Comparison of ENCODE assay signal across 16 cellular contexts in genomic region chr6:26057899-26058298, GRCh38. TPM values are rescaled to one million over a fixed set of nuclear protein-coding genes. Genes with fewer than 3 reads are reported as not detected.
A peak's percentile ranks its signal among the peaks of the same experiment; 100 is the strongest.
DNase-seq lines count a peak whose midpoint lies in the region; ATAC-seq, FAIRE-seq and TF ChIP-seq lines count a peak whose summit lies in the region.
"Had no signal": no experiment of that assay in that cellular context is flagged by ENCODE, and none has a peak within 500 bp of the region (broad histone marks: within the 10 kb centered on the region; RNA-seq: fewer than 3 reads in every experiment).

No MANE protein-coding gene starts in this region.

- POLR2A ChIA-PET in activated CD4-positive, alpha-beta memory T cell treated with anti-CD3 and anti-CD28 coated beads, Interleukin-2, amount 10 ng/mL, durations not matched to agents 7 days and 5 days (lab: Charles Lee), result interaction anchor here (0.8 to 16.9 kb wide), 19 partner anchors 9 to 1750 kb away, joined by 3 to 2531 read pairs (median 53); partner anchors contain the start of gene HFE
- POLR2A ChIA-PET in activated CD4-positive, alpha-beta memory T cell treated with anti-CD3 and anti-CD28 coated beads for 36 hours (lab: Charles Lee), result interaction anchor here (1.1 to 5.3 kb wide), 3 partner anchors 46 to 99 kb away, joined by 10 to 121 read pairs (median 78); a partner anchor contains a TSS
- POLR2A ChIA-PET in CD8-positive, alpha-beta T cell (lab: Charles Lee), result interaction anchor here (0.8 to 7.5 kb wide), 11 partner anchors 13 to 158 kb away, joined by 3 to 162 read pairs (median 59); a partner anchor contains a TSS

- H3K27me3 Mint-ChIP-seq in activated CD4-positive, alpha-beta memory T cell treated with anti-CD3 and anti-CD28 coated beads, Interleukin-2, amount 10 ng/mL, durations not matched to agents 7 days and 5 days, result peaks cover 3% of the 10 kb centered on the region
- H3K27me3 Mint-ChIP-seq in activated CD4-positive, alpha-beta memory T cell treated with anti-CD3 and anti-CD28 coated beads for 36 hours, result peaks cover 14% of the 10 kb centered on the region
- H3K27me3 Mint-ChIP-seq in T-helper 17 cell (no peaks in the 10 kb centered on the region), neural progenitor cell (ENCODE audit: insufficient read depth, low read depth) (peaks cover 5% of the 10 kb centered on the region)
- no peaks in the 10 kb centered on the region for H3K27me3 Mint-ChIP-seq in CD8-positive, alpha-beta T cell (ENCODE audit: low read depth)
- H3K27me3 Mint-ChIP-seq: memory B cell had no signal

- no peak for TF ChIP-seq CTCF in neural progenitor cell (IDR thresholded peaks at IDR 0.05)
- no peak for TF ChIP-seq CTCF in CD8-positive, alpha-beta T cell (IDR thresholded peaks at IDR 0.05)

- H3F3A ChIP-seq in neural progenitor cell (ENCODE audit: low read depth), result peaks cover 44% of the 10 kb centered on the region

- H3K27me3 ChIP-seq in neural progenitor cell, result no peaks in the 10 kb centered on the region
- H3K27me3 ChIP-seq in small intestine (ENCODE audit: control insufficient read depth in 2 of 2, insufficient read depth in 2 of 2, low read length in 2 of 2), result no peaks in the 10 kb centered on the region
- H3K27me3 ChIP-seq in CD8-positive, alpha-beta T cell (ENCODE audit: insufficient read depth, low read length), result no peaks in the 10 kb centered on the region
- H3K27me3 ChIP-seq: sigmoid colon, tibial nerve had no signal

- H3K27ac Mint-ChIP-seq in activated CD4-positive, alpha-beta memory T cell treated with anti-CD3 and anti-CD28 coated beads, Interleukin-2, amount 10 ng/mL, durations not matched to agents 7 days and 5 days, result peak overlapping the region; percentile 54
- H3K27ac Mint-ChIP-seq in activated CD4-positive, alpha-beta memory T cell treated with anti-CD3 and anti-CD28 coated beads for 36 hours, result no peak overlapping the region
- peak overlapping the region; percentile 97 for H3K27ac Mint-ChIP-seq in T-helper 17 cell
- H3K27ac Mint-ChIP-seq in neural progenitor cell, result no peak overlapping the region
- no peak overlapping the region for H3K27ac Mint-ChIP-seq in CD8-positive, alpha-beta T cell
- H3K27ac Mint-ChIP-seq: memory B cell had no signal

- no peaks in the 10 kb centered on the region for H3K9me3 Mint-ChIP-seq in activated CD4-positive, alpha-beta memory T cell treated with anti-CD3 and anti-CD28 coated beads, Interleukin-2, amount 10 ng/mL, durations not matched to agents 7 days and 5 days
- H3K9me3 Mint-ChIP-seq in activated CD4-positive, alpha-beta memory T cell treated with anti-CD3 and anti-CD28 coated beads for 36 hours, result peaks cover 3% of the 10 kb centered on the region
- H3K9me3 Mint-ChIP-seq in neural progenitor cell, result peaks cover 3% of the 10 kb centered on the region
- no peaks in the 10 kb centered on the region for H3K9me3 Mint-ChIP-seq in CD8-positive, alpha-beta T cell
- H3K9me3 Mint-ChIP-seq: immature natural killer cell, memory B cell had no signal

- no peak for DNase-seq in activated CD4-positive, alpha-beta memory T cell treated with anti-CD3 and anti-CD28 coated beads, Interleukin-2, amount 10 ng/mL, durations not matched to agents 7 days and 5 days
- no peak for DNase-seq in activated CD4-positive, alpha-beta memory T cell treated with anti-CD3 and anti-CD28 coated beads for 36 hours
- peak; percentile 25 for DNase-seq in NCI-H2171 (lab: John Stamatoyannopoulos, UW)
- no peak for DNase-seq in T-helper 17 cell
- DNase-seq in neural progenitor cell (ENCODE audit: low spot score), result no peak
- DNase-seq in 8988T, result no peak
- DNase-seq in small intestine, result no peak
- DNase-seq in CD8-positive, alpha-beta T cell, result no peak
- DNase-seq: activated CD4-positive, CD25-positive, alpha-beta regulatory T cell treated with anti-CD3 and anti-CD28 coated beads, Interleukin-2, amount 50 U/mL, for 72 hours; foreskin melanocyte; immature natural killer cell; sigmoid colon; stimulated activated CD4-positive, alpha-beta T cell treated with anti-CD3 and anti-CD28 coated beads, Interleukin-4, amount 100 ng/mL, for 1 hour had no signal

- H3K27ac ChIP-seq in neural progenitor cell, result peak overlapping the region; percentile 55
- no peak overlapping the region for H3K27ac ChIP-seq in small intestine (ENCODE audit: low read depth in 1 of 2, low read length in 1 of 2)
- no peak overlapping the region for H3K27ac ChIP-seq in CD8-positive, alpha-beta T cell (ENCODE audit: low read depth, low read length)

- H3K4me1 Mint-ChIP-seq in activated CD4-positive, alpha-beta memory T cell treated with anti-CD3 and anti-CD28 coated beads, Interleukin-2, amount 10 ng/mL, durations not matched to agents 7 days and 5 days, result peaks cover 39% of the 10 kb centered on the region
- H3K4me1 Mint-ChIP-seq in activated CD4-positive, alpha-beta memory T cell treated with anti-CD3 and anti-CD28 coated beads for 36 hours (ENCODE audit: low read depth), result peaks cover 22% of the 10 kb centered on the region
- H3K4me1 Mint-ChIP-seq in T-helper 17 cell (peaks cover 26% of the 10 kb centered on the region), neural progenitor cell (peaks cover 25% of the 10 kb centered on the region)
- H3K4me1 Mint-ChIP-seq in CD8-positive, alpha-beta T cell (ENCODE audit: low read depth), result peaks cover 23% of the 10 kb centered on the region

- H3K4me1 ChIP-seq in neural progenitor cell (peaks cover 14% of the 10 kb centered on the region), small intestine (ENCODE audit: control insufficient read depth in 2 of 2, insufficient read depth in 1 of 2, low read depth in 1 of 2, low read length in 1 of 2) (no peaks in the 10 kb centered on the region)
- H3K4me1 ChIP-seq in CD8-positive, alpha-beta T cell (ENCODE audit: insufficient read depth, low read length), result peaks cover 17% of the 10 kb centered on the region

- 93 to 99% (median 94%) methylated on average over 3 of the region's 3 CpGs for WGBS in small intestine, 3 donors

- no peaks in the 10 kb centered on the region for H3K36me3 ChIP-seq in neural progenitor cell
- H3K36me3 ChIP-seq in small intestine (ENCODE audit: control insufficient read depth in 2 of 2, insufficient read depth in 2 of 2, low read length in 2 of 2), result no peaks in the 10 kb centered on the region
- H3K36me3 ChIP-seq in CD8-positive, alpha-beta T cell (ENCODE audit: insufficient read depth, low read length), result no peaks in the 10 kb centered on the region
- H3K36me3 ChIP-seq: sigmoid colon, tibial nerve had no signal

- no peak for ATAC-seq in T-helper 17 cell
- ATAC-seq in CD8-positive, alpha-beta T cell, result no peak

- H4K20me1 ChIP-seq in neural progenitor cell (ENCODE audit: low read depth), result no peaks in the 10 kb centered on the region

- H3K9ac ChIP-seq in neural progenitor cell, result no peak overlapping the region

- no peak for FAIRE-seq in small intestine (lab: Jason Lieb, UNC)
- FAIRE-seq: endothelial cell of umbilical vein had no signal

- no peaks in the 10 kb centered on the region for H3K9me3 ChIP-seq in T-helper 17 cell (ENCODE audit: control insufficient read depth, low read length, poor library complexity, severe bottlenecking)
- H3K9me3 ChIP-seq in neural progenitor cell (ENCODE audit: low read depth), result no peaks in the 10 kb centered on the region
- H3K9me3 ChIP-seq in small intestine (ENCODE audit: control insufficient read depth, low read depth), result no peaks in the 10 kb centered on the region
- no peaks in the 10 kb centered on the region for H3K9me3 ChIP-seq in CD8-positive, alpha-beta T cell (ENCODE audit: low read length)
- H3K9me3 ChIP-seq: sigmoid colon, tibial nerve had no signal

- H2AFZ ChIP-seq in neural progenitor cell (replicated peaks), result no peak overlapping the region

- intact Hi-C loops in activated CD4-positive, alpha-beta memory T cell treated with anti-CD3 and anti-CD28 coated beads for 36 hours (cut with micrococcal nuclease), result loop anchor here (2.0 to 10.0 kb wide), 5 partner anchors 45 to 477 kb away; partner anchors contain the start of gene HMGN4
- intact Hi-C loops in CD8-positive, alpha-beta T cell (cut with DNase I, micrococcal nuclease), result loop anchor here (2.0 to 10.0 kb wide), 4 partner anchors 45 to 507 kb away; a partner anchor contains a TSS

- peak overlapping the region; percentile 8 for H3K4me3 ChIP-seq in neural progenitor cell
- no peak overlapping the region for H3K4me3 ChIP-seq in small intestine (ENCODE audit: low read depth in 1 of 2, low read length in 2 of 2)
- no peak overlapping the region for H3K4me3 ChIP-seq in CD8-positive, alpha-beta T cell (ENCODE audit: low read depth, low read length)

- peak overlapping the region; percentile 89 for H3K4me2 ChIP-seq in neural progenitor cell

- H3K4me3 Mint-ChIP-seq in activated CD4-positive, alpha-beta memory T cell treated with anti-CD3 and anti-CD28 coated beads, Interleukin-2, amount 10 ng/mL, durations not matched to agents 7 days and 5 days, result no peak overlapping the region
- H3K4me3 Mint-ChIP-seq in activated CD4-positive, alpha-beta memory T cell treated with anti-CD3 and anti-CD28 coated beads for 36 hours, result no peak overlapping the region
- no peak overlapping the region for H3K4me3 Mint-ChIP-seq in T-helper 17 cell
- no peak overlapping the region for H3K4me3 Mint-ChIP-seq in neural progenitor cell
- H3K4me3 Mint-ChIP-seq in CD8-positive, alpha-beta T cell, result no peak overlapping the region
- H3K4me3 Mint-ChIP-seq: memory B cell had no signal

- peaks cover 10% of the 10 kb centered on the region for H3K36me3 Mint-ChIP-seq in activated CD4-positive, alpha-beta memory T cell treated with anti-CD3 and anti-CD28 coated beads, Interleukin-2, amount 10 ng/mL, durations not matched to agents 7 days and 5 days (ENCODE audit: low read depth)
- H3K36me3 Mint-ChIP-seq in activated CD4-positive, alpha-beta memory T cell treated with anti-CD3 and anti-CD28 coated beads for 36 hours, result peaks cover 13% of the 10 kb centered on the region
- peaks cover 2% of the 10 kb centered on the region for H3K36me3 Mint-ChIP-seq in T-helper 17 cell (ENCODE audit: low read depth)
- peaks cover 1% of the 10 kb centered on the region for H3K36me3 Mint-ChIP-seq in neural progenitor cell
- H3K36me3 Mint-ChIP-seq in CD8-positive, alpha-beta T cell, result peaks cover 10% of the 10 kb centered on the region
- H3K36me3 Mint-ChIP-seq: immature natural killer cell, memory B cell had no signal

- H3K79me2 ChIP-seq in neural progenitor cell (ENCODE audit: low read depth), result peaks cover 4% of the 10 kb centered on the region

- CTCF ChIA-PET in activated CD4-positive, alpha-beta memory T cell treated with anti-CD3 and anti-CD28 coated beads, Interleukin-2, amount 10 ng/mL, durations not matched to agents 7 days and 5 days (lab: Charles Lee), result no interaction called here
- CTCF ChIA-PET in activated CD4-positive, alpha-beta memory T cell treated with anti-CD3 and anti-CD28 coated beads for 36 hours (lab: Charles Lee), result interaction anchor here (2.1 kb wide), 1 partner anchor 39 kb away, joined by 11 read pairs; no protein-coding TSS in a partner anchor
- CTCF ChIA-PET in CD8-positive, alpha-beta T cell (lab: Charles Lee), result interaction anchor here (1.3 to 21.2 kb wide), 2 partner anchors 12 to 37 kb away, joined by 3 to 666 read pairs; partner anchors contain the start of gene HFE

RNA-seq across cellular contexts. Expression of gene HFE, which starts 29.3 kb away (rescaled TPM):
- total RNA-seq in activated CD4-positive, alpha-beta memory T cell treated with anti-CD3 and anti-CD28 coated beads, Interleukin-2, amount 10 ng/mL, durations not matched to agents 7 days and 5 days, result 1 to 10 TPM; 3.1 to 3.4 TPM
- total RNA-seq in activated CD4-positive, alpha-beta memory T cell treated with anti-CD3 and anti-CD28 coated beads for 36 hours, result 1 to 10 TPM; 1.0 to 1.4 TPM
- total RNA-seq in T-helper 17 cell (1 to 10 TPM; 1.2 to 2.4 TPM), neural progenitor cell (ENCODE audit: low replicate concordance) (0.43 and 1.5 TPM in 2 replicates)
- polyA plus RNA-seq in small intestine, result 1 to 10 TPM in 2 of 3 donors, under 1 TPM in 1; 0.67 to 7.3 (median 2.4) TPM
- total RNA-seq in CD8-positive, alpha-beta T cell, result under 1 TPM; 0.30 to 0.44 TPM

Comparison
In these comparisons a context has a peak if more than half of its experiments do, and no peak if none do; other contexts are left out.
1. H3K27ac Mint-ChIP-seq: peak in activated CD4-positive, alpha-beta memory T cell treated with anti-CD3 and anti-CD28 coated beads, Interleukin-2, amount 10 ng/mL, durations not matched to agents 7 days and 5 days (single experiment) and T-helper 17 cell (single experiment); none in activated CD4-positive, alpha-beta memory T cell treated with anti-CD3 and anti-CD28 coated beads for 36 hours (single experiment), neural progenitor cell (single experiment) and CD8-positive, alpha-beta T cell (single experiment).